In genomic region chr4:13626492-13627184, GRCh38 we compare ENCODE assay signal across 8 cellular contexts. TPM values are rescaled to one million over a fixed set of nuclear protein-coding genes. Genes with fewer than 3 reads are reported as not detected.
DNase-seq lines count a peak whose midpoint lies in the region; ATAC-seq and TF ChIP-seq lines count a peak whose summit lies in the region.

No MANE protein-coding gene starts in this region.

- no peak for TF ChIP-seq CTCF in kidney epithelial cell (IDR thresholded peaks at IDR 0.05; ENCODE audit: insufficient read depth, low read length, poor library complexity, severe bottlenecking)

- H3K36me3 Mint-ChIP-seq in activated CD8-positive, alpha-beta memory T cell treated with anti-CD3 and anti-CD28 coated beads, Interleukin-2, amount 10 ng/mL, durations not matched to agents 7 days and 5 days, result peaks cover 8% of the 10 kb centered on the region
- H3K36me3 Mint-ChIP-seq in activated naive CD4-positive, alpha-beta T cell treated with anti-CD3 and anti-CD28 coated beads, Interleukin-2, amount 50 U/mL, for 72 hours, result peaks cover 14 to 20% of the 10 kb centered on the region in 2 donors

- H3K4me3 Mint-ChIP-seq in activated CD8-positive, alpha-beta memory T cell treated with anti-CD3 and anti-CD28 coated beads, Interleukin-2, amount 10 ng/mL, durations not matched to agents 7 days and 5 days, result peak overlapping the region; percentile 88

- H3K27me3 Mint-ChIP-seq in activated CD8-positive, alpha-beta memory T cell treated with anti-CD3 and anti-CD28 coated beads, Interleukin-2, amount 10 ng/mL, durations not matched to agents 7 days and 5 days, result no peaks in the 10 kb centered on the region

- H3K36me3 ChIP-seq in kidney epithelial cell (ENCODE audit: control insufficient read depth, insufficient read depth, low read length) (no peaks in the 10 kb centered on the region), thymus (ENCODE audit: control insufficient read depth, insufficient read depth) (no peaks in the 10 kb centered on the region)

- peak overlapping the region; percentile 15 for H3K27ac ChIP-seq in thymus (ENCODE audit: low read depth)

- CTCF ChIA-PET in activated CD8-positive, alpha-beta memory T cell treated with anti-CD3 and anti-CD28 coated beads, Interleukin-2, amount 10 ng/mL, durations not matched to agents 7 days and 5 days (lab: Charles Lee), result interaction anchor here (1.5 to 2.9 kb wide), 2 partner anchors 27 to 36 kb away, joined by 3 to 17 read pairs; no protein-coding TSS in a partner anchor

- WGBS in thymus, result 3% methylated on average over 9 of the region's 9 CpGs

- peaks cover 9% of the 10 kb centered on the region for H3K4me1 ChIP-seq in thymus (ENCODE audit: control insufficient read depth, insufficient read depth, low read length)

- H3K27me3 ChIP-seq in kidney epithelial cell (ENCODE audit: control insufficient read depth, insufficient read depth, low read length) (no peaks in the 10 kb centered on the region), thymus (ENCODE audit: control insufficient read depth, insufficient read depth) (no peaks in the 10 kb centered on the region)

- peak overlapping the region; percentile 97 for H3K4me3 ChIP-seq in kidney epithelial cell (ENCODE audit: low read depth, low read length)
- peak overlapping the region; percentile 98 for H3K4me3 ChIP-seq in thymus (ENCODE audit: low read length)

- H3K9me3 Mint-ChIP-seq in activated CD8-positive, alpha-beta memory T cell treated with anti-CD3 and anti-CD28 coated beads, Interleukin-2, amount 10 ng/mL, durations not matched to agents 7 days and 5 days (ENCODE audit: low read depth), result no peaks in the 10 kb centered on the region
- no peaks in the 10 kb centered on the region for H3K9me3 Mint-ChIP-seq in activated naive CD4-positive, alpha-beta T cell treated with anti-CD3 and anti-CD28 coated beads, Interleukin-2, amount 50 U/mL, for 72 hours

- peak overlapping the region; percentile 76 for H3K27ac Mint-ChIP-seq in activated CD8-positive, alpha-beta memory T cell treated with anti-CD3 and anti-CD28 coated beads, Interleukin-2, amount 10 ng/mL, durations not matched to agents 7 days and 5 days
- peak overlapping the region; percentile 92 to 97 for H3K27ac Mint-ChIP-seq in activated naive CD4-positive, alpha-beta T cell treated with anti-CD3 and anti-CD28 coated beads, Interleukin-2, amount 50 U/mL, for 72 hours

- no peak for DNase-seq in activated CD8-positive, alpha-beta memory T cell treated with anti-CD3 and anti-CD28 coated beads, Interleukin-2, amount 10 ng/mL, durations not matched to agents 7 days and 5 days
- no peak for DNase-seq in activated CD8-positive, alpha-beta memory T cell treated with anti-CD3 and anti-CD28 coated beads, Interleukin-2, amount 50 U/mL, for 48 hours
- no peak for DNase-seq in activated naive CD4-positive, alpha-beta T cell treated with anti-CD3 and anti-CD28 coated beads, Interleukin-2, amount 50 U/mL, for 72 hours (ENCODE audit: low spot score in 2 of 2)
- DNase-seq in kidney epithelial cell (ENCODE audit: low read depth) (no peak), iPS-NIHi11 (ENCODE audit: low spot score) (no peak), DMS153 treated with DMSO at 0.1 percent for 48 hours (lab: John Stamatoyannopoulos, UW; ENCODE audit: unreplicated experiment) (no peak)
- no peak for DNase-seq in NK-92 treated with Interleukin-12 subunit alpha and Interleukin-12 subunit beta, amount 100 ng/mL, for 24 hours (lab: John Stamatoyannopoulos, UW)

- H3K4me1 Mint-ChIP-seq in activated CD8-positive, alpha-beta memory T cell treated with anti-CD3 and anti-CD28 coated beads, Interleukin-2, amount 10 ng/mL, durations not matched to agents 7 days and 5 days, result peaks cover 34% of the 10 kb centered on the region

- H3K9me3 ChIP-seq in thymus (ENCODE audit: control insufficient read depth), result no peaks in the 10 kb centered on the region

- ATAC-seq in activated CD8-positive, alpha-beta memory T cell treated with anti-CD3 and anti-CD28 coated beads, Interleukin-2, amount 10 ng/mL, durations not matched to agents 7 days and 5 days, result no peak
- ATAC-seq in activated naive CD4-positive, alpha-beta T cell treated with anti-CD3 and anti-CD28 coated beads, Interleukin-2, amount 50 U/mL, for 72 hours, result peak in 1 of 2 donors; percentile 59

RNA-seq across cellular contexts. Expression of gene BOD1L1, which starts 0.9 kb away (rescaled TPM):
- total RNA-seq in activated CD8-positive, alpha-beta memory T cell treated with anti-CD3 and anti-CD28 coated beads, Interleukin-2, amount 10 ng/mL, durations not matched to agents 7 days and 5 days, result 10 to 100 TPM; 28.4 to 31.2 TPM
- 10 to 100 TPM; 36.6 to 36.8 TPM for total RNA-seq in activated naive CD4-positive, alpha-beta T cell treated with anti-CD3 and anti-CD28 coated beads, Interleukin-2, amount 50 U/mL, for 72 hours
- total RNA-seq in kidney epithelial cell, result 28.7 and 35.2 TPM in 2 replicates
- polyA plus RNA-seq in thymus, result 20.0 TPM
